Comparison of ENCODE assay signal across 2 cellular contexts in genomic region chr7:135745702-135746312, GRCh38.
TF ChIP-seq lines count a peak whose summit lies in the region.

No MANE protein-coding gene starts in this region.

TF ChIP-seq in liver, 16 proteins besides CTCF, POLR2A, EP300 and RAD21:
- TF ChIP-seq ATF3 (IDR thresholded peaks at IDR 0.05) (no peak), EGR1 (IDR thresholded peaks at IDR 0.05; ENCODE audit: low read depth in 2 of 2) (no peak), GABPA (IDR thresholded peaks at IDR 0.05 in 1 of 2, conservative IDR thresholded peaks at IDR 0.05 in 1 of 2) (peak; percentile 48 to 67), SP1 (IDR thresholded peaks at IDR 0.05) (no peak), ZBTB33 (IDR thresholded peaks at IDR 0.05) (no peak), RXRA (IDR thresholded peaks at IDR 0.05) (peak in 1 of 2 donors; percentile 36), MAX (IDR thresholded peaks at IDR 0.05) (no peak), NR2F2 (IDR thresholded peaks at IDR 0.05) (peak; percentile 52), FOXA1 (IDR thresholded peaks at IDR 0.05) (no peak), TAF1 (conservative IDR thresholded peaks at IDR 0.05) (no peak), REST (IDR thresholded peaks at IDR 0.05) (no peak), FOXA2 (IDR thresholded peaks at IDR 0.05) (no peak), YY1 (IDR thresholded peaks at IDR 0.05) (no peak), JUND (IDR thresholded peaks at IDR 0.05) (peak in 1 of 2 donors; percentile 13), HNF4A (conservative IDR thresholded peaks at IDR 0.05) (no peak), HNF4G (IDR thresholded peaks at IDR 0.05) (no peak)

TF ChIP-seq in HepG2, 621 proteins besides CTCF, POLR2A, EP300 and RAD21:
- TF ChIP-seq HNRNPH1 (optimal IDR thresholded peaks at IDR 0.05; ENCODE audit: low read depth, low read length) (no peak), ZNF501 (CRISPR knock-in tag; IDR thresholded peaks at IDR 0.05) (no peak), ZFP36L2 (CRISPR knock-in tag; IDR thresholded peaks at IDR 0.05) (no peak), TCF7 (IDR thresholded peaks at IDR 0.05; ENCODE audit: low read depth) (no peak), ZBTB39 (CRISPR knock-in tag; IDR thresholded peaks at IDR 0.05) (no peak), SIN3A (IDR thresholded peaks at IDR 0.05; ENCODE audit: borderline replicate concordance, low read depth, low read length) (no peak), MEF2D (CRISPR knock-in tag; IDR thresholded peaks at IDR 0.05) (no peak), TGIF2 (CRISPR knock-in tag; IDR thresholded peaks at IDR 0.05) (no peak), ZNF546 (CRISPR knock-in tag; conservative IDR thresholded peaks at IDR 0.05) (no peak), KAT8 (CRISPR knock-in tag; IDR thresholded peaks at IDR 0.05) (no peak), ZBTB10 (CRISPR knock-in tag; IDR thresholded peaks at IDR 0.05; ENCODE audit: borderline replicate concordance) (no peak), ZNF407 (CRISPR knock-in tag; IDR thresholded peaks at IDR 0.05; ENCODE audit: not compliant biosample characterization) (no peak)
